Comparison of ENCODE assay signal across 26 cellular contexts in genomic region chr1:110450928-110451327, GRCh38. TPM values are rescaled to one million over a fixed set of nuclear protein-coding genes. Genes with fewer than 3 reads are reported as not detected.
"Had no signal": no experiment of that assay in that cellular context is flagged by ENCODE, and none has a peak within 500 bp of the region (broad histone marks: within the 10 kb centered on the region; RNA-seq: fewer than 3 reads in every experiment).

PROK1 (plus strand) TSS chr1:110451149; CDS start chr1:110451217, 68 bp downstream.

- H3K27ac ChIP-seq: colonic mucosa, dorsolateral prefrontal cortex, left ventricle myocardium inferior, parathyroid adenoma, sigmoid colon, upper lobe of right lung had no signal

- ATAC-seq: effector memory CD8-positive, alpha-beta T cell; esophagus mucosa; upper lobe of right lung had no signal

- H3K4me3 Mint-ChIP-seq: activated B cell treated with CpG ODN at 0.5 μM for 24 hours; activated naive CD4-positive, alpha-beta T cell treated with anti-CD3 and anti-CD28 coated beads for 36 hours; activated naive CD8-positive, alpha-beta T cell treated with anti-CD3 and anti-CD28 coated beads, Interleukin-2, amount 10 ng/mL, durations not matched to agents 7 days and 5 days; effector memory CD8-positive, alpha-beta T cell; nephron had no signal

- H3K4me1 Mint-ChIP-seq: activated B cell treated with CpG ODN at 0.5 μM for 24 hours; activated naive CD8-positive, alpha-beta T cell treated with anti-CD3 and anti-CD28 coated beads, Interleukin-2, amount 10 ng/mL, durations not matched to agents 7 days and 5 days; nephron had no signal

- H3K36me3 ChIP-seq: colonic mucosa, left ventricle myocardium inferior, sigmoid colon, upper lobe of right lung had no signal

- H3K9me3 Mint-ChIP-seq: activated B cell treated with CpG ODN at 0.5 μM for 24 hours; activated naive CD4-positive, alpha-beta T cell treated with anti-CD3 and anti-CD28 coated beads for 36 hours; activated naive CD8-positive, alpha-beta T cell treated with anti-CD3 and anti-CD28 coated beads, Interleukin-2, amount 10 ng/mL, durations not matched to agents 7 days and 5 days; effector memory CD8-positive, alpha-beta T cell; nephron had no signal

- H3K36me3 Mint-ChIP-seq: activated naive CD8-positive, alpha-beta T cell treated with anti-CD3 and anti-CD28 coated beads, Interleukin-2, amount 10 ng/mL, durations not matched to agents 7 days and 5 days had no signal

- H3K27me3 ChIP-seq: colonic mucosa, dorsolateral prefrontal cortex, upper lobe of right lung had no signal

- H3K27ac Mint-ChIP-seq: activated B cell treated with CpG ODN at 0.5 μM for 24 hours; activated naive CD4-positive, alpha-beta T cell treated with anti-CD3 and anti-CD28 coated beads for 36 hours; activated naive CD8-positive, alpha-beta T cell treated with anti-CD3 and anti-CD28 coated beads, Interleukin-2, amount 10 ng/mL, durations not matched to agents 7 days and 5 days; effector memory CD8-positive, alpha-beta T cell; nephron had no signal

- H3K4me3 ChIP-seq: colonic mucosa, dorsolateral prefrontal cortex, left ventricle myocardium inferior, sigmoid colon, upper lobe of right lung had no signal

- H3K9me3 ChIP-seq: colonic mucosa, left ventricle myocardium inferior, sigmoid colon, upper lobe of right lung had no signal

- H3K4me1 ChIP-seq: colonic mucosa, left ventricle myocardium inferior, parathyroid adenoma, sigmoid colon, upper lobe of right lung had no signal

- H3K79me2 ChIP-seq: parathyroid adenoma had no signal

- H3K9ac ChIP-seq: parathyroid adenoma had no signal

- DNase-seq: activated B cell treated with CpG ODN at 0.5 μM for 24 hours; activated CD4-positive, alpha-beta T cell treated with anti-CD3 and anti-CD28 coated beads for 4 hours; activated CD4-positive, alpha-beta T cell treated with anti-CD3 and anti-CD28 coated beads, Interleukin-2, amount 50 U/mL, for 48 hours; activated naive CD4-positive, alpha-beta T cell treated with anti-CD3 and anti-CD28 coated beads for 36 hours; activated naive CD8-positive, alpha-beta T cell treated with anti-CD3 and anti-CD28 coated beads, Interleukin-2, amount 10 ng/mL, durations not matched to agents 7 days and 5 days; activated T-cell treated with anti-CD3 and anti-CD28 coated beads, Interleukin-2, amount 50 U/mL, for 48 hours; amygdala; colonic mucosa; dorsolateral prefrontal cortex; effector memory CD8-positive, alpha-beta T cell; foreskin melanocyte; left ventricle myocardium inferior; mammary epithelial cell; sigmoid colon; stimulated activated CD4-positive, alpha-beta T cell treated with anti-CD3 and anti-CD28 coated beads, Interleukin-4, amount 100 ng/mL, for 1 hour; stimulated activated naive CD4-positive, alpha-beta T cell; T-helper 1 cell; T-helper 9 cell; upper lobe of right lung had no signal

- FAIRE-seq: bronchial epithelial cell, endothelial cell of umbilical vein had no signal

- H2AFZ ChIP-seq: parathyroid adenoma had no signal

RNA-seq across cellular contexts. Expression of gene PROK1, which starts in this region (rescaled TPM):
- total RNA-seq: activated B cell treated with CpG ODN at 0.5 μM for 24 hours; activated naive CD4-positive, alpha-beta T cell treated with anti-CD3 and anti-CD28 coated beads for 36 hours; activated naive CD8-positive, alpha-beta T cell treated with anti-CD3 and anti-CD28 coated beads, Interleukin-2, amount 10 ng/mL, durations not matched to agents 7 days and 5 days; bronchial epithelial cell; colonic mucosa; endothelial cell of umbilical vein; left ventricle myocardium inferior; mammary epithelial cell; mononuclear cell; myocyte had no signal
- polyA plus RNA-seq: endothelial cell of umbilical vein, mammary epithelial cell had no signal
